23 cellular contexts compared by ENCODE assay signal in the genomic region with DNA sequence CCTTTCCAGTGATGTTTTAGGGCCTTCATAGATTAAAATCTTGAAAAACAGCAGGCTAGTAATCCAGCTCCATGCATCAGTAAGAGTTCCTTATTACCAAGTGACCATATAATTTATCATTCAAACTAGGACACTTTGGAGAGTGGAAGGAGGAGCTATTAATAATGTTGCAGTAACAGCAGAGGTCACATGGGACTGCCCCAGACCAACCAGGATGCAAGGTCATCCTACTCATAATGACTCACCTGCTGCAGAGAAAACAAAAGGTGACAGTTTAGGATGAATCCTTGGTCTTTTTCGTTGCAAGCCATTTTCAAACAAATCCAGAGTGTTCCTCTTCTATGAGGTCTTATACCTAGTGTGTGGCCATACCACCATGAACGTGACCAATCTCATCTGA.
DNase-seq lines count a peak whose midpoint lies in the region; TF ChIP-seq lines count a peak whose summit lies in the region.
"Had no signal": no experiment of that assay in that cellular context is flagged by ENCODE, and none has a peak within 500 bp of the region (broad histone marks: within the 10 kb centered on the region; RNA-seq: fewer than 3 reads in every experiment).

No MANE protein-coding gene starts in this region.

- no peak overlapping the region for H3K9ac ChIP-seq in mammary epithelial cell (ENCODE audit: insufficient read depth, low read length)
- H3K9ac ChIP-seq: BLaER1, KMS-11 had no signal

- H3K4me3 ChIP-seq in mammary epithelial cell (replicated peaks in 1 of 3; ENCODE audit: insufficient read depth in 1 of 3, low read depth in 2 of 3, low read length in 3 of 3): no peak overlapping the region
- H3K4me3 ChIP-seq: BLaER1, GM12878, SJSA1 had no signal

- BruUV-seq in mammary epithelial cell (replicated peaks; lab: Mats Ljungman, UMichigan): no TSS peak

- no peaks in the 10 kb centered on the region for H3K4me1 ChIP-seq in mammary epithelial cell (ENCODE audit: insufficient read depth, low read length)
- H3K4me1 ChIP-seq: BLaER1, SJSA1 had no signal

- H3K27ac ChIP-seq in mammary epithelial cell (ENCODE audit: insufficient read depth, low read depth, low read length) (no peak overlapping the region), substantia nigra (ENCODE audit: low read depth, low read length, poor library complexity, severe bottlenecking) (no peak overlapping the region), RWPE1 (no peak overlapping the region)
- H3K27ac ChIP-seq: BLaER1, KMS-11, SJSA1 had no signal

- no peaks in the 10 kb centered on the region for H4K20me1 ChIP-seq in mammary epithelial cell (ENCODE audit: insufficient read depth, low read length)
- H4K20me1 ChIP-seq: BLaER1 had no signal

- CTCF ChIA-PET in mammary epithelial cell (lab: Charles Lee; ENCODE audit: low non-redundant PET) (no interaction called here), RWPE1 (lab: Yijun Ruan, JAX) (no interaction called here)

- H3K36me3 ChIP-seq in mammary epithelial cell (ENCODE audit: insufficient read depth, low read length): no peaks in the 10 kb centered on the region
- H3K36me3 ChIP-seq: BLaER1, SJSA1 had no signal

- DNase-seq in COLO829 (ENCODE audit: low spot score) (peak; percentile 46), Daoy (ENCODE audit: low read depth) (peak; percentile 17), M059J (ENCODE audit: low read depth) (peak; percentile 1), mammary epithelial cell (peak; percentile 1), substantia nigra (lab: John Stamatoyannopoulos, UW) (no peak), RWPE1 (ENCODE audit: low spot score) (no peak), NCI-H1105 treated with DMSO at 0.1 percent for 48 hours (lab: John Stamatoyannopoulos, UW) (no peak)
- DNase-seq: CD4-positive, alpha-beta memory T cell; GF-D8; MM.1S; NCI-H1092; NCI-H146; NCI-H2029 treated with DMSO at 0.1 percent for 48 hours; NCI-H2171; NCI-H748 treated with DMSO at 0.1 percent for 48 hours; NK-92 treated with Interleukin-12 subunit alpha and Interleukin-12 subunit beta, amount 100 ng/mL, for 24 hours; OCI-M1; SW 1271; T-helper 2 cell had no signal

- intact Hi-C loops in mammary epithelial cell (cut with micrococcal nuclease): no loop called here

- in situ Hi-C loops in mammary epithelial cell (cut with MboI; ENCODE audit: low sequenced_read_pairs in 2 of 2): no loop called here

- POLR2A ChIA-PET in RWPE1 (lab: Yijun Ruan, JAX; ENCODE audit: low non-redundant PET): no interaction called here

- H3K4me2 ChIP-seq in mammary epithelial cell (ENCODE audit: insufficient read depth, low read depth, low read length): no peak overlapping the region
- H3K4me2 ChIP-seq: BLaER1, KMS-11 had no signal

- H3K9me3 ChIP-seq in mammary epithelial cell (replicated peaks; ENCODE audit: insufficient read depth, low read length): no peaks in the 10 kb centered on the region
- H3K9me3 ChIP-seq: BLaER1, SJSA1 had no signal

- TF ChIP-seq CTCF in mammary epithelial cell (conservative IDR thresholded peaks at IDR 0.05 in 1 of 2, IDR thresholded peaks at IDR 0.05 in 1 of 2; ENCODE audit: extremely low read depth in 1 of 2, insufficient read depth in 1 of 2, low read depth in 1 of 2, low read length in 2 of 2) (no peak), RWPE1 (conservative IDR thresholded peaks at IDR 0.05; ENCODE audit: low read depth) (no peak)

- WGBS in mammary epithelial cell (ENCODE audit: low coverage, missing lambda C conversion rate): 60% methylated on average over 2 of the region's 2 CpGs

- H3K27me3 ChIP-seq in mammary epithelial cell (ENCODE audit: insufficient read depth, low read length): no peaks in the 10 kb centered on the region
- H3K27me3 ChIP-seq: BLaER1, SJSA1 had no signal

- no peaks in the 10 kb centered on the region for H3K79me2 ChIP-seq in mammary epithelial cell (ENCODE audit: insufficient read depth, low read length)

- H2AFZ ChIP-seq in mammary epithelial cell (ENCODE audit: low read depth, low read length): no peak overlapping the region

- dilution Hi-C loops in mammary epithelial cell (cut with HindIII; ENCODE audit: low sequenced_read_pairs): no loop called here

Comparison
In these comparisons a context has a peak if more than half of its experiments do, and no peak if none do; other contexts are left out.
1. DNase-seq: peak in COLO829 (single experiment), Daoy (single experiment), M059J (single experiment) and mammary epithelial cell (single experiment); none in substantia nigra (0 of 49), RWPE1 (single experiment) and NCI-H1105 treated with DMSO at 0.1 percent for 48 hours (single experiment).